In the genomic region with DNA sequence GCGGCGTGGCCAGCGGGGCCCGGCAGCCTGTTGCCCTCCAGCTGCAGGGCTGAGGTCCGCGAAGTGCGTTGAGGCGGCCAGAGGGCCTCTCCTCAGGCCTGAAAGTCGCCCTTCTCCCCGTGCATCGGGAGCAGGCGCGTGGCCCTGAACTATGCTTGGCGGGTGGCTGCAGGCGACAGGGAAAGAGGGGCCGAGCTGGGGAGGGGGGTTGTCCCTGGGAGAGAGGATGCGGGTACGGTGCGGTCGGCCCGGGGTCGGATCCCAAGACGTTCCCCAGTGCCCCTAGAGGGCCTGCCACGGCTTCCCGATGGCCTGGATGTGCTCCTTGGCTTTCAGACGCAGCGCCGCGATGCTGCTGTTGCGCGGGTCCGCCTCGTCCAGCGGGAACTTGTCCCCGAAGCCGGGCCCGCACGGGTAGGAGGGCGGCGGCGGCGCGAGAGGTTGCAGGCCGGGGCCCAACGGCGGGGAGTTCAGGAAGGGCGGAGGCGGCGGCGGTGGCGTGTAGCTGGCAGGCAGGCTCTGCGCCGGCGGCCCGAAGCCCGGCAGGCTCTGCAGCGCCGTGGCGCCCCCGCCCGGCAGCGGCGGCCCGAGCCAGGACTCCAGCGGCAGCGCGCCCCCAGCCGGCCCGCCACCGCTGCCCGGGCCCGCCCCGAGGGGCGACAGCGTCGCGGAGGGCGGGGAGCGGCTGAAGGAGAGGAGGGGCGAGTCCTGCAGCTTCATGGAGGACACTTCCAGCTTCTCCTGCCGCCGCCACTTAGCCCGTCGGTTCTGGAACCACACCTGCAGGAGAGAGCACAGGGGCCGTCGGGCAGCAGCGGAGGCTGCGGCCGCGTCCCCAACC, we compare ENCODE assay signal across 8 cellular contexts. TPM values are rescaled to one million over a fixed set of nuclear protein-coding genes. Genes with fewer than 3 reads are reported as not detected.
A peak's percentile ranks its signal among the peaks of the same experiment; 100 is the strongest.
DNase-seq lines count a peak whose midpoint lies in the region; ATAC-seq lines count a peak whose summit lies in the region.

No MANE protein-coding gene starts in this region.

- 3% methylated on average over 51 to 90 of the region's 90 CpGs for WGBS in esophagus, 2 donors

- peak overlapping the region; percentile 10; the same call in 1 of the 2 replicates for H3K4me3 ChIP-seq in SJSA1
- peak overlapping the region; percentile 13 for H3K4me3 ChIP-seq in esophagus (ENCODE audit: low read depth in 1 of 2, low read length in 2 of 2)

- no peak overlapping the region for H3K27ac ChIP-seq in SJSA1
- no peak overlapping the region for H3K27ac ChIP-seq in esophagus (ENCODE audit: low read depth in 2 of 2, low read length in 1 of 2)

- peaks cover 21% of the 10 kb centered on the region for H3K4me1 ChIP-seq in SJSA1 (replicated peaks)
- H3K4me1 ChIP-seq in esophagus (ENCODE audit: control insufficient read depth in 2 of 2, insufficient read depth in 2 of 2, low read length in 1 of 2) = peaks cover 16 to 18% of the 10 kb centered on the region in 2 donors

- H3K36me3 ChIP-seq in SJSA1 (no peaks in the 10 kb centered on the region), esophagus (ENCODE audit: control insufficient read depth in 2 of 2, insufficient read depth in 2 of 2, low read length in 1 of 2) (no peaks in the 10 kb centered on the region)

- ATAC-seq in HG02642 (IDR thresholded peaks at IDR 0.05; ENCODE audit: poor library complexity, unreplicated experiment) (peak; percentile 46), GM21737 (IDR thresholded peaks at IDR 0.05; ENCODE audit: unreplicated experiment) (no peak), GM18870 (IDR thresholded peaks at IDR 0.05; ENCODE audit: unreplicated experiment) (no peak)

- H3K9me3 ChIP-seq in SJSA1 (replicated peaks) = peaks cover 10% of the 10 kb centered on the region
- H3K9me3 ChIP-seq in esophagus (ENCODE audit: control insufficient read depth in 2 of 2, insufficient read depth in 1 of 2, low read depth in 1 of 2, low read length in 1 of 2) = peaks cover 4 to 13% of the 10 kb centered on the region in 2 donors

- intact Hi-C loops in posterior vena cava (cut with DNase I) = no loop called here

- in situ Hi-C loops in ACHN (cut with HindIII; ENCODE audit: low pct_ligation_motif_present, low pct_unique_long_range_greater_than_20kb, low sequenced_read_pairs) = no loop called here

- DNase-seq in Daoy (ENCODE audit: low read depth) = peak; percentile 48
- no peak for DNase-seq in SJSA1 (ENCODE audit: low read depth in 1 of 2, low spot score in 2 of 2)
- DNase-seq in posterior vena cava (ENCODE audit: low spot score) = peak; percentile 80
- no peak for DNase-seq in ACHN

- peaks cover 100% of the 10 kb centered on the region for H3K27me3 ChIP-seq in SJSA1 (replicated peaks)
- peaks cover 0 to 60% of the 10 kb centered on the region in 2 donors for H3K27me3 ChIP-seq in esophagus (ENCODE audit: control insufficient read depth in 1 of 2, insufficient read depth in 2 of 2, low read length in 2 of 2)

RNA-seq across cellular contexts. Expression of gene RAX, which starts 4.3 kb away (rescaled TPM):
- not detected in 2 replicates for total RNA-seq in Daoy (2014; rRNA removed; shearing (Covaris generic))
- not detected in 2 replicates for total RNA-seq in SJSA1 (2014; rRNA removed; shearing (Covaris generic))
- polyA plus RNA-seq in esophagus = under 1 TPM; 0.01 to 0.14 TPM
- total RNA-seq in posterior vena cava = not detected

RNA-seq across cellular contexts. Expression of gene GRP, which starts 49.0 kb away (rescaled TPM):
- not detected in 2 replicates for total RNA-seq in Daoy (2014; rRNA removed; shearing (Covaris generic))
- not detected in 2 replicates for total RNA-seq in SJSA1 (2014; rRNA removed; shearing (Covaris generic))
- not detected for polyA plus RNA-seq in esophagus
- not detected for total RNA-seq in posterior vena cava

RNA-seq across cellular contexts. Expression of gene CPLX4, which starts 49.5 kb away (rescaled TPM):
- not detected in 2 replicates for total RNA-seq in Daoy (2014; rRNA removed; shearing (Covaris generic))
- not detected in 2 replicates for total RNA-seq in SJSA1 (2014; rRNA removed; shearing (Covaris generic))
- polyA plus RNA-seq in esophagus = not detected
- total RNA-seq in posterior vena cava = not detected

Comparison
In these comparisons a context has a peak if more than half of its experiments do, and no peak if none do; other contexts are left out.
1. DNase-seq: peak in Daoy (single experiment) and posterior vena cava (single experiment); none in SJSA1 (0 of 2) and ACHN (single experiment).